17 cellular contexts compared by ENCODE assay signal in genomic region chr5:5387789-5388188, GRCh38.
"Had no signal": no experiment of that assay in that cellular context is flagged by ENCODE, and none has a peak within 500 bp of the region (broad histone marks: within the 10 kb centered on the region; RNA-seq: fewer than 3 reads in every experiment).

No MANE protein-coding gene starts in this region.

- H3K36me3 ChIP-seq: heart left ventricle, neural progenitor cell, ovary, suprapubic skin, thyroid gland had no signal

- H3K9me3 ChIP-seq: heart left ventricle, ovary, suprapubic skin, thyroid gland had no signal

- H3K9ac ChIP-seq: neural progenitor cell had no signal

- DNase-seq: cortex of kidney; dorsolateral prefrontal cortex; effector CD8-positive, alpha-beta T cell; foreskin melanocyte; heart left ventricle; hippocampal formation; mammary epithelial cell; natural killer cell; nucleus accumbens; ovary; right cardiac atrium; stimulated activated CD4-positive, alpha-beta T cell treated with anti-CD3 and anti-CD28 coated beads, Interleukin-2, amount 100 ng/mL, for 48 hours; stimulated activated naive CD4-positive, alpha-beta T cell treated with Interleukin-2 at 50 U/mL for 16 hours; thyroid gland had no signal

- H3K27ac ChIP-seq: dorsolateral prefrontal cortex, heart left ventricle, neural progenitor cell, ovary, suprapubic skin, thyroid gland had no signal

- H3K27me3 ChIP-seq: dorsolateral prefrontal cortex, heart left ventricle, neural progenitor cell, ovary, suprapubic skin, thyroid gland had no signal

- H3K4me1 ChIP-seq: heart left ventricle, suprapubic skin, thyroid gland had no signal

- H3K4me3 ChIP-seq: dorsolateral prefrontal cortex, heart left ventricle, neural progenitor cell, ovary, smooth muscle cell, suprapubic skin, thyroid gland had no signal
